8 cellular contexts compared by ENCODE assay signal in genomic region chr11:57335343-57336110, GRCh38. TPM values are rescaled to one million over a fixed set of nuclear protein-coding genes. Genes with fewer than 3 reads are reported as not detected.
DNase-seq lines count a peak whose midpoint lies in the region; ATAC-seq and TF ChIP-seq lines count a peak whose summit lies in the region.

Gene SSRP1 (minus strand): TSS chr11:57335892. CDS start chr11:57335121, 771 bp downstream.

- H3K4me3 Mint-ChIP-seq in CD4-positive, alpha-beta T cell = peak within 1 kb of the TSS; percentile 89

- DNase-seq in CD4-positive, alpha-beta T cell = peak; percentile 77 to 87 (median 82)
- DNase-seq in NCI-H774 (lab: John Stamatoyannopoulos, UW) (peak; percentile 85), lung microvascular endothelial cell (ENCODE audit: low read depth in 2 of 2) (peak; percentile 88 to 91)
- DNase-seq in activated CD8-positive, alpha-beta memory T cell treated with anti-CD3 and anti-CD28 coated beads for 1 hour (ENCODE audit: extremely low read depth in 1 of 2, low read depth in 1 of 2) = peak; percentile 62 to 77
- peak; percentile 74 for DNase-seq in effector CD8-positive, alpha-beta T cell (lab: John Stamatoyannopoulos, UW)
- peak; percentile 74 to 86 (median 85) for DNase-seq in stimulated activated CD4-positive, alpha-beta T cell treated with anti-CD3 and anti-CD28 coated beads, TNF-alpha, amount 100 ng/mL, for 48 hours (ENCODE audit: low read depth in 3 of 3)

- H3K4me1 Mint-ChIP-seq in CD4-positive, alpha-beta T cell (ENCODE audit: low read depth) = peaks cover 33% of the 10 kb centered on the region

- H3K27ac Mint-ChIP-seq in CD4-positive, alpha-beta T cell = peak within 1 kb of the TSS; percentile 96

- CTCF ChIA-PET in CD4-positive, alpha-beta T cell (lab: Charles Lee) = interaction anchor here (1.5 kb wide), 2 partner anchors 10 to 322 kb away, joined by 3 to 14 read pairs; partner anchors contain the start of genes CLP1 and TNKS1BP1

- no peaks in the 10 kb centered on the region for H3K27me3 Mint-ChIP-seq in CD4-positive, alpha-beta T cell

- H3K27ac ChIP-seq in CD4-positive, alpha-beta T cell (ENCODE audit: low read depth, low read length) = peak within 1 kb of the TSS; percentile 72

- peak; percentile 97 for ATAC-seq in CD4-positive, alpha-beta T cell (ENCODE audit: poor library complexity)
- ATAC-seq in GM19397 (IDR thresholded peaks at IDR 0.05; ENCODE audit: unreplicated experiment) = peak; percentile 99
- peak; percentile 99 for ATAC-seq in HG03558 (IDR thresholded peaks at IDR 0.05; ENCODE audit: extremely low read depth, unreplicated experiment)

- POLR2A ChIA-PET in CD4-positive, alpha-beta T cell (lab: Charles Lee) = interaction anchor here (0.6 to 5.2 kb wide), 9 partner anchors 10 to 1836 kb away, joined by 3 to 107 read pairs (median 3); partner anchors contain the start of genes DTX4, SELENOH, TNKS1BP1 and UBE2L6

- no peaks in the 10 kb centered on the region for H3K27me3 ChIP-seq in CD4-positive, alpha-beta T cell (ENCODE audit: control insufficient read depth, insufficient read depth, low read length)

- no peaks in the 10 kb centered on the region for H3K9me3 ChIP-seq in CD4-positive, alpha-beta T cell (ENCODE audit: control insufficient read depth, low read length)

- H3K9me3 Mint-ChIP-seq in CD4-positive, alpha-beta T cell = no peaks in the 10 kb centered on the region

- no peak for TF ChIP-seq CTCF in CD4-positive, alpha-beta T cell (IDR thresholded peaks at IDR 0.05)

- peaks cover 48% of the 10 kb centered on the region for H3K36me3 Mint-ChIP-seq in CD4-positive, alpha-beta T cell (ENCODE audit: low read depth)

- intact Hi-C loops in CD4-positive, alpha-beta T cell (cut with DNase I, micrococcal nuclease) = loop anchor here (1.0 to 10.0 kb wide), 8 partner anchors 10 to 1809 kb away; partner anchors contain the start of genes FAM111A (in 1 of the 2), MED19 (in 1 of the 2), TIMM10 (in 1 of the 2) and TMX2 (in 1 of the 2)

RNA-seq across cellular contexts. Expression of gene SSRP1, which starts in this region (rescaled TPM):
- 10 to 100 TPM; 36.7 to 41.2 TPM for total RNA-seq in CD4-positive, alpha-beta T cell
- total RNA-seq in lung microvascular endothelial cell = 34.5 and 46.9 TPM in 2 replicates

Comparison
In these comparisons a context has a peak if more than half of its experiments do, and no peak if none do; other contexts are left out.
1. Peak in every context shown above with its lines: DNase-seq, ATAC-seq and H3K27ac ChIP-seq.